Comparison of ENCODE assay signal across 1 cellular context in genomic region chr16:9665851-9666271, GRCh38.
TF ChIP-seq lines count a peak whose summit lies in the region.

No MANE protein-coding gene starts in this region.

TF ChIP-seq in GM23338, 12 proteins besides CTCF, POLR2A, EP300 and RAD21 (continued from another document):
- TF ChIP-seq ZNF462 (CRISPR knock-in tag; IDR thresholded peaks at IDR 0.05) (no peak), ZNF114 (CRISPR knock-in tag; IDR thresholded peaks at IDR 0.05) (no peak), ZNF331 (CRISPR knock-in tag; IDR thresholded peaks at IDR 0.05; ENCODE audit: low read depth) (no peak), STAT1 (IDR thresholded peaks at IDR 0.05; ENCODE audit: unreplicated experiment) (no peak), JUNB (IDR thresholded peaks at IDR 0.05; ENCODE audit: unreplicated experiment) (no peak), EZH2 (IDR thresholded peaks at IDR 0.05; ENCODE audit: low read depth, unreplicated experiment) (no peak), ETS1 (IDR thresholded peaks at IDR 0.05) (no peak)
